Comparison of ENCODE assay signal across 9 cellular contexts in genomic region chr5:131595088-131596033, GRCh38. TPM values are rescaled to one million over a fixed set of nuclear protein-coding genes. Genes with fewer than 3 reads are reported as not detected.
DNase-seq lines count a peak whose midpoint lies in the region; ATAC-seq lines count a peak whose summit lies in the region.
"Had no signal": no experiment of that assay in that cellular context is flagged by ENCODE, and none has a peak within 500 bp of the region (broad histone marks: within the 10 kb centered on the region; RNA-seq: fewer than 3 reads in every experiment).

No MANE protein-coding gene starts in this region.

- peak overlapping the region; percentile 1 for H3K27ac ChIP-seq in thymus (ENCODE audit: low read depth)

- peak overlapping the region; percentile 80 for H3K27ac Mint-ChIP-seq in activated naive CD4-positive, alpha-beta T cell treated with anti-CD3 and anti-CD28 coated beads, Interleukin-2, amount 50 U/mL, for 24 hours

- ATAC-seq in HG03159 (IDR thresholded peaks at IDR 0.05; ENCODE audit: unreplicated experiment) (peak; percentile 60), HG03520 (IDR thresholded peaks at IDR 0.05; ENCODE audit: unreplicated experiment) (no peak)

- peak overlapping the region; percentile 80 for H3K4me3 Mint-ChIP-seq in activated naive CD4-positive, alpha-beta T cell treated with anti-CD3 and anti-CD28 coated beads, Interleukin-2, amount 50 U/mL, for 24 hours

- peaks cover 8% of the 10 kb centered on the region for H3K36me3 Mint-ChIP-seq in activated naive CD4-positive, alpha-beta T cell treated with anti-CD3 and anti-CD28 coated beads, Interleukin-2, amount 50 U/mL, for 24 hours

- peak; percentile 9 to 25 for DNase-seq in stimulated activated CD4-positive, alpha-beta T cell treated with anti-CD3 and anti-CD28 coated beads, Interleukin-2, amount 100 ng/mL, for 24 hours
- no peak for DNase-seq in stimulated activated CD4-positive, alpha-beta T cell treated with anti-CD3 and anti-CD28 coated beads, Interleukin-2, amount 100 ng/mL, for 48 hours
- DNase-seq in HuH-7.5 (ENCODE audit: low spot score) = no peak
- DNase-seq in occipital lobe (lab: John Stamatoyannopoulos, UW) = no peak
- DNase-seq: foreskin fibroblast had no signal

- H3K4me1 Mint-ChIP-seq in activated naive CD4-positive, alpha-beta T cell treated with anti-CD3 and anti-CD28 coated beads, Interleukin-2, amount 50 U/mL, for 24 hours = peaks cover 75% of the 10 kb centered on the region

- H3K9me3 ChIP-seq in thymus (ENCODE audit: control insufficient read depth) = no peaks in the 10 kb centered on the region

- no peaks in the 10 kb centered on the region for H3K36me3 ChIP-seq in thymus (ENCODE audit: control insufficient read depth, insufficient read depth)

- no peaks in the 10 kb centered on the region for H3K27me3 Mint-ChIP-seq in activated naive CD4-positive, alpha-beta T cell treated with anti-CD3 and anti-CD28 coated beads, Interleukin-2, amount 50 U/mL, for 24 hours

- no peaks in the 10 kb centered on the region for H3K27me3 ChIP-seq in thymus (ENCODE audit: control insufficient read depth, insufficient read depth)

- no peak overlapping the region for H3K4me3 ChIP-seq in thymus (ENCODE audit: low read length)

- peaks cover 4% of the 10 kb centered on the region for H3K4me1 ChIP-seq in thymus (ENCODE audit: control insufficient read depth, insufficient read depth, low read length)

- H3K9me3 Mint-ChIP-seq in activated naive CD4-positive, alpha-beta T cell treated with anti-CD3 and anti-CD28 coated beads, Interleukin-2, amount 50 U/mL, for 24 hours = no peaks in the 10 kb centered on the region

- 57% methylated on average over 8 of the region's 8 CpGs for WGBS in thymus

RNA-seq across cellular contexts. Expression of gene RAPGEF6, which starts 39.7 kb away (rescaled TPM):
- 11.3 TPM for polyA plus RNA-seq in thymus
- 66.1 TPM for total RNA-seq in occipital lobe

Comparison
In these comparisons a context has a peak if more than half of its experiments do, and no peak if none do; other contexts are left out.
1. DNase-seq: peak in stimulated activated CD4-positive, alpha-beta T cell treated with anti-CD3 and anti-CD28 coated beads, Interleukin-2, amount 100 ng/mL, for 24 hours (2 of 2); none in stimulated activated CD4-positive, alpha-beta T cell treated with anti-CD3 and anti-CD28 coated beads, Interleukin-2, amount 100 ng/mL, for 48 hours (0 of 2), HuH-7.5 (single experiment) and occipital lobe (single experiment).